ENCODE assay signal across 14 cellular contexts in the genomic region with DNA sequence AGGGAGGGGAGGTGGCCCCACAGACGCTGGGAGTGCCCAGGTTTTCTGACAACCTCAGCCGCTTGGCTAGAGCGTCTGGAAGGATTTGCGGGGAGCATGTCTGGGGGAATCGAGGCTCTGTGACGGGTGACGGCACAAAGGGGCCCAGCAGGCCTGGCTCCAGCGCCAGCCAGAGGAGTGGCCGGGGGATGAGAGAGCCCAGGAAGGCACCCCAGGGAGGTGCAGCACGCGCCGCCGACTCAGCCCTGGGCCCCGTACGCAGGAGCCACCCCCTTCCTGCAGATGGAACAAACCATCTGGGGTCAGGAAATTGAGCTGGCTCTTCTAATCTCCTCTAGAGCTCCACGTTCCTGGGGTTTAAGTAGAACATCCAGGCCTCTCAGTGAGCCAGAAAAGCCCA. TPM values are rescaled to one million over a fixed set of nuclear protein-coding genes. Genes with fewer than 3 reads are reported as not detected.
DNase-seq lines count a peak whose midpoint lies in the region; ATAC-seq and TF ChIP-seq lines count a peak whose summit lies in the region.
"Had no signal": no experiment of that assay in that cellular context is flagged by ENCODE, and none has a peak within 500 bp of the region (broad histone marks: within the 10 kb centered on the region; RNA-seq: fewer than 3 reads in every experiment).

No MANE protein-coding gene starts in this region.

- CTCF ChIA-PET in activated CD8-positive, alpha-beta memory T cell treated with anti-CD3 and anti-CD28 coated beads, Interleukin-2, amount 10 ng/mL, durations not matched to agents 7 days and 5 days (lab: Charles Lee), result interaction anchor here (1.7 to 4.0 kb wide), 2 partner anchors 19 to 155 kb away, joined by 6 to 16 read pairs; no protein-coding TSS in a partner anchor

- peak; percentile 61 for ATAC-seq in activated CD8-positive, alpha-beta memory T cell treated with anti-CD3 and anti-CD28 coated beads, Interleukin-2, amount 10 ng/mL, durations not matched to agents 7 days and 5 days
- ATAC-seq in GM21367 (IDR thresholded peaks at IDR 0.05; ENCODE audit: unreplicated experiment), result no peak
- ATAC-seq: natural killer cell treated with Interleukin-12 subunit alpha and Interleukin-12 subunit beta and Interleukin-15 and Interleukin-18, amount 100 ng/mL, for 72 hours had no signal

- no peaks in the 10 kb centered on the region for H3K9me3 Mint-ChIP-seq in activated CD8-positive, alpha-beta memory T cell treated with anti-CD3 and anti-CD28 coated beads, Interleukin-2, amount 10 ng/mL, durations not matched to agents 7 days and 5 days (ENCODE audit: low read depth)
- H3K9me3 Mint-ChIP-seq: natural killer cell treated with Interleukin-12 subunit alpha and Interleukin-12 subunit beta and Interleukin-15 and Interleukin-18, amount 100 ng/mL, for 72 hours had no signal

- DNase-seq in activated CD8-positive, alpha-beta memory T cell treated with anti-CD3 and anti-CD28 coated beads, Interleukin-2, amount 10 ng/mL, durations not matched to agents 7 days and 5 days, result no peak
- DNase-seq in activated CD8-positive, alpha-beta memory T cell treated with anti-CD3 and anti-CD28 coated beads for 24 hours, result no peak
- peak; percentile 61 for DNase-seq in NCI-H82 treated with DMSO at 0.1 percent for 48 hours (lab: John Stamatoyannopoulos, UW; ENCODE audit: unreplicated experiment)
- peak; percentile 15 for DNase-seq in choroid plexus epithelial cell (ENCODE audit: low read depth)
- DNase-seq in retina, result peak; percentile 63
- DNase-seq in brain microvascular endothelial cell, result no peak
- no peak for DNase-seq in MG63
- DNase-seq: effector CD8-positive, alpha-beta T cell; mammary epithelial cell; NCI-H1105; NCI-H510A; Peyer's patch had no signal

- H3K36me3 ChIP-seq in brain microvascular endothelial cell (replicated peaks), result no peaks in the 10 kb centered on the region
- H3K36me3 ChIP-seq in MG63, result no peaks in the 10 kb centered on the region
- H3K36me3 ChIP-seq: Peyer's patch had no signal

- no peak for TF ChIP-seq CTCF in choroid plexus epithelial cell (conservative IDR thresholded peaks at IDR 0.05; ENCODE audit: low read depth, low read length)
- no peak for TF ChIP-seq CTCF in brain microvascular endothelial cell (IDR thresholded peaks at IDR 0.05; ENCODE audit: low read depth, low read length, missing control alignments)

- H3K27ac Mint-ChIP-seq in activated CD8-positive, alpha-beta memory T cell treated with anti-CD3 and anti-CD28 coated beads, Interleukin-2, amount 10 ng/mL, durations not matched to agents 7 days and 5 days, result no peak overlapping the region

- peaks cover 13% of the 10 kb centered on the region for H3K4me1 Mint-ChIP-seq in activated CD8-positive, alpha-beta memory T cell treated with anti-CD3 and anti-CD28 coated beads, Interleukin-2, amount 10 ng/mL, durations not matched to agents 7 days and 5 days

- H3K27ac ChIP-seq in brain microvascular endothelial cell, result no peak overlapping the region
- H3K27ac ChIP-seq: Peyer's patch had no signal

- H3K9me3 ChIP-seq in MG63, result no peaks in the 10 kb centered on the region
- H3K9me3 ChIP-seq: Peyer's patch had no signal

- H3K27me3 ChIP-seq in brain microvascular endothelial cell (replicated peaks) (peaks cover 57% of the 10 kb centered on the region), MG63 (no peaks in the 10 kb centered on the region; the same call in 1 of the 2 replicates)
- H3K27me3 ChIP-seq: Peyer's patch had no signal

- no peaks in the 10 kb centered on the region for H3K36me3 Mint-ChIP-seq in activated CD8-positive, alpha-beta memory T cell treated with anti-CD3 and anti-CD28 coated beads, Interleukin-2, amount 10 ng/mL, durations not matched to agents 7 days and 5 days
- H3K36me3 Mint-ChIP-seq: natural killer cell treated with Interleukin-12 subunit alpha and Interleukin-12 subunit beta and Interleukin-15 and Interleukin-18, amount 100 ng/mL, for 72 hours had no signal

- peaks cover 48% of the 10 kb centered on the region for H3K27me3 Mint-ChIP-seq in activated CD8-positive, alpha-beta memory T cell treated with anti-CD3 and anti-CD28 coated beads, Interleukin-2, amount 10 ng/mL, durations not matched to agents 7 days and 5 days

- in situ Hi-C loops in brain microvascular endothelial cell (cut with HindIII; ENCODE audit: low pct_ligation_motif_present, low sequenced_read_pairs), result no loop called here

- H3K4me3 Mint-ChIP-seq in activated CD8-positive, alpha-beta memory T cell treated with anti-CD3 and anti-CD28 coated beads, Interleukin-2, amount 10 ng/mL, durations not matched to agents 7 days and 5 days, result no peak overlapping the region
- H3K4me3 Mint-ChIP-seq: natural killer cell treated with Interleukin-12 subunit alpha and Interleukin-12 subunit beta and Interleukin-15 and Interleukin-18, amount 100 ng/mL, for 72 hours had no signal

- H3K4me3 ChIP-seq in choroid plexus epithelial cell (ENCODE audit: low read depth, low read length), result no peak overlapping the region
- H3K4me3 ChIP-seq in brain microvascular endothelial cell (ENCODE audit: low read depth, low read length), result no peak overlapping the region
- H3K4me3 ChIP-seq in MG63, result no peak overlapping the region
- H3K4me3 ChIP-seq: Peyer's patch had no signal

RNA-seq across cellular contexts. Expression of gene SLCO4A1, which starts 5.9 kb away (rescaled TPM):
- total RNA-seq in activated CD8-positive, alpha-beta memory T cell treated with anti-CD3 and anti-CD28 coated beads, Interleukin-2, amount 10 ng/mL, durations not matched to agents 7 days and 5 days, result 10 to 100 TPM; 74.7 to 79.2 TPM
- 10.7 and 23.0 TPM in 2 replicates for total RNA-seq in MG63 (2014; rRNA removed; shearing (Covaris generic); ENCODE audit: low replicate concordance)

Comparison
In these comparisons a context has a peak if more than half of its experiments do, and no peak if none do; other contexts are left out.
1. DNase-seq: peak in NCI-H82 treated with DMSO at 0.1 percent for 48 hours (single experiment), choroid plexus epithelial cell (single experiment) and retina (single experiment); none in activated CD8-positive, alpha-beta memory T cell treated with anti-CD3 and anti-CD28 coated beads, Interleukin-2, amount 10 ng/mL, durations not matched to agents 7 days and 5 days (single experiment), activated CD8-positive, alpha-beta memory T cell treated with anti-CD3 and anti-CD28 coated beads for 24 hours (single experiment), brain microvascular endothelial cell (single experiment) and MG63 (single experiment).